21 cellular contexts compared by ENCODE assay signal in genomic region chr14:35766700-35767082, GRCh38. TPM values are rescaled to one million over a fixed set of nuclear protein-coding genes. Genes with fewer than 3 reads are reported as not detected.
DNase-seq lines count a peak whose midpoint lies in the region; ATAC-seq and TF ChIP-seq lines count a peak whose summit lies in the region.
"Had no signal": no experiment of that assay in that cellular context is flagged by ENCODE, and none has a peak within 500 bp of the region (broad histone marks: within the 10 kb centered on the region; RNA-seq: fewer than 3 reads in every experiment).

No MANE protein-coding gene starts in this region.

- H3K9me3 ChIP-seq in DND-41 (ENCODE audit: insufficient read depth, low read length, severe bottlenecking) = no peaks in the 10 kb centered on the region
- H3K9me3 ChIP-seq in upper lobe of right lung = no peaks in the 10 kb centered on the region
- H3K9me3 ChIP-seq in H9 (ENCODE audit: control insufficient read depth, low read depth, low read length) = no peaks in the 10 kb centered on the region
- H3K9me3 ChIP-seq: spleen had no signal

- H4K91ac ChIP-seq in H9 (ENCODE audit: insufficient read length, low read depth, low read length) = no peak overlapping the region

- H3K9ac ChIP-seq in DND-41 (ENCODE audit: low read depth, low read length) = no peak overlapping the region
- no peak overlapping the region for H3K9ac ChIP-seq in H9 (ENCODE audit: extremely low read depth, insufficient read length, low read length)

- H4K8ac ChIP-seq in H9 (replicated peaks; ENCODE audit: insufficient read length, low read depth, low read length) = no peak overlapping the region

- POLR2A ChIA-PET in activated CD4-positive, alpha-beta memory T cell treated with anti-CD3 and anti-CD28 coated beads for 36 hours (lab: Charles Lee) = no interaction called here
- POLR2A ChIA-PET in activated CD4-positive, alpha-beta memory T cell treated with anti-CD3 and anti-CD28 coated beads, Interleukin-2, amount 10 ng/mL, durations not matched to agents 7 days and 5 days (lab: Charles Lee) = no interaction called here
- POLR2A ChIA-PET in activated CD8-positive, alpha-beta T cell treated with anti-CD3 and anti-CD28 coated beads, Interleukin-2, amount 10 ng/mL, durations not matched to agents 7 days and 5 days (lab: Charles Lee) = no interaction called here
- POLR2A ChIA-PET in naive thymus-derived CD8-positive, alpha-beta T cell (lab: Charles Lee) = no interaction called here

- no peak overlapping the region for H2BK20ac ChIP-seq in H9 (ENCODE audit: low read depth, low read length, poor library complexity, severe bottlenecking)

- TF ChIP-seq CTCF in DND-41 (IDR thresholded peaks at IDR 0.05; ENCODE audit: borderline replicate concordance, extremely low read depth, low read length, poor library complexity, severe bottlenecking) (no peak), upper lobe of right lung (IDR thresholded peaks at IDR 0.05) (no peak), H9 (conservative IDR thresholded peaks at IDR 0.05) (no peak)

- H3K18ac ChIP-seq in H9 (ENCODE audit: insufficient read length, low read depth, low read length) = no peak overlapping the region

- H3K36me3 Mint-ChIP-seq in activated CD4-positive, alpha-beta memory T cell treated with anti-CD3 and anti-CD28 coated beads for 36 hours = peaks cover 2% of the 10 kb centered on the region
- peaks cover 12% of the 10 kb centered on the region for H3K36me3 Mint-ChIP-seq in activated CD4-positive, alpha-beta memory T cell treated with anti-CD3 and anti-CD28 coated beads, Interleukin-2, amount 10 ng/mL, durations not matched to agents 7 days and 5 days (ENCODE audit: low read depth)
- H3K36me3 Mint-ChIP-seq in activated CD8-positive, alpha-beta T cell treated with anti-CD3 and anti-CD28 coated beads, Interleukin-2, amount 10 ng/mL, durations not matched to agents 7 days and 5 days (ENCODE audit: low read depth) = peaks cover 9% of the 10 kb centered on the region
- H3K36me3 Mint-ChIP-seq in naive thymus-derived CD8-positive, alpha-beta T cell = peaks cover 0 to 22% (median 13%) of the 10 kb centered on the region in 3 donors
- no peaks in the 10 kb centered on the region for H3K36me3 Mint-ChIP-seq in H9 (ENCODE audit: insufficient read depth in 1 of 3, low read depth in 3 of 3)

- intact Hi-C loops in activated CD4-positive, alpha-beta memory T cell treated with anti-CD3 and anti-CD28 coated beads for 36 hours (cut with micrococcal nuclease) = loop anchor here (5.0 kb wide), 1 partner anchor 41 kb away; the partner anchor contains the start of gene RALGAPA1
- intact Hi-C loops in upper lobe of right lung (cut with DNase I) = no loop called here

- no peak overlapping the region for H2BK12ac ChIP-seq in H9 (ENCODE audit: insufficient read length, low read depth, low read length)

- H4K5ac ChIP-seq in H9 (ENCODE audit: insufficient read length, low read depth, low read length) = no peak overlapping the region

- H3K23me2 ChIP-seq in H9 (ENCODE audit: insufficient read length, low read depth, low read length, poor library complexity, severe bottlenecking) = no peaks in the 10 kb centered on the region

- peaks cover 11% of the 10 kb centered on the region for H3K4me1 Mint-ChIP-seq in activated CD4-positive, alpha-beta memory T cell treated with anti-CD3 and anti-CD28 coated beads for 36 hours (ENCODE audit: low read depth)
- H3K4me1 Mint-ChIP-seq in activated CD4-positive, alpha-beta memory T cell treated with anti-CD3 and anti-CD28 coated beads, Interleukin-2, amount 10 ng/mL, durations not matched to agents 7 days and 5 days = peaks cover 13% of the 10 kb centered on the region
- peaks cover 14% of the 10 kb centered on the region for H3K4me1 Mint-ChIP-seq in activated CD8-positive, alpha-beta T cell treated with anti-CD3 and anti-CD28 coated beads, Interleukin-2, amount 10 ng/mL, durations not matched to agents 7 days and 5 days (ENCODE audit: low read depth)
- peaks cover 5 to 27% (median 18%) of the 10 kb centered on the region in 4 donors for H3K4me1 Mint-ChIP-seq in naive thymus-derived CD8-positive, alpha-beta T cell
- no peaks in the 10 kb centered on the region for H3K4me1 Mint-ChIP-seq in H9
- H3K4me1 Mint-ChIP-seq: central memory CD8-positive, alpha-beta T cell had no signal

- no peak overlapping the region for H3K56ac ChIP-seq in H9 (ENCODE audit: insufficient read length, low read depth, low read length)

- H3K4me1 ChIP-seq in DND-41 (ENCODE audit: insufficient read depth, low read length) (peaks cover 14% of the 10 kb centered on the region), upper lobe of right lung (no peaks in the 10 kb centered on the region), H9 (ENCODE audit: insufficient read depth, low read length) (no peaks in the 10 kb centered on the region)
- H3K4me1 ChIP-seq: spleen had no signal

- peak; percentile 60 for DNase-seq in activated CD4-positive, alpha-beta memory T cell treated with anti-CD3 and anti-CD28 coated beads for 36 hours
- no peak for DNase-seq in activated CD4-positive, alpha-beta memory T cell treated with anti-CD3 and anti-CD28 coated beads, Interleukin-2, amount 10 ng/mL, durations not matched to agents 7 days and 5 days
- DNase-seq in DND-41 (peak; percentile 45), upper lobe of right lung (no peak), H9 (no peak)
- DNase-seq in activated CD8-positive, alpha-beta T cell treated with anti-CD3 and anti-CD28 coated beads, Interleukin-2, amount 10 ng/mL, durations not matched to agents 7 days and 5 days = peak; percentile 32
- peak in 2 of 10 donors; percentile 14 to 17 for DNase-seq in naive thymus-derived CD8-positive, alpha-beta T cell
- DNase-seq: ACHN, activated gamma-delta T cell treated with Interleukin-2 at 50 U/mL for 16 hours, C1 segment of cervical spinal cord, GDM1, left colon, mesendoderm, NCI-H1694, NCI-H526 treated with DMSO at 0.1 percent for 48 hours, spleen had no signal

- H3K79me1 ChIP-seq in H9 (ENCODE audit: insufficient read depth, low read depth, low read length, poor library complexity, severe bottlenecking) = no peaks in the 10 kb centered on the region

- no peaks in the 10 kb centered on the region for H4K20me1 ChIP-seq in DND-41 (ENCODE audit: insufficient read depth, low read length)
- H4K20me1 ChIP-seq in H9 (ENCODE audit: control insufficient read depth, insufficient read depth, insufficient read length) = no peaks in the 10 kb centered on the region

- H2BK5ac ChIP-seq in H9 (ENCODE audit: insufficient read length, low read length) = no peak overlapping the region

- no peak overlapping the region for H3K4me3 Mint-ChIP-seq in activated CD4-positive, alpha-beta memory T cell treated with anti-CD3 and anti-CD28 coated beads for 36 hours
- no peak overlapping the region for H3K4me3 Mint-ChIP-seq in activated CD4-positive, alpha-beta memory T cell treated with anti-CD3 and anti-CD28 coated beads, Interleukin-2, amount 10 ng/mL, durations not matched to agents 7 days and 5 days
- peak overlapping the region; percentile 32 for H3K4me3 Mint-ChIP-seq in activated CD8-positive, alpha-beta T cell treated with anti-CD3 and anti-CD28 coated beads, Interleukin-2, amount 10 ng/mL, durations not matched to agents 7 days and 5 days
- peak overlapping the region in 8 of 10 donors; percentile 18 to 60 (median 37) for H3K4me3 Mint-ChIP-seq in naive thymus-derived CD8-positive, alpha-beta T cell
- no peak overlapping the region for H3K4me3 Mint-ChIP-seq in H9
- H3K4me3 Mint-ChIP-seq: central memory CD8-positive, alpha-beta T cell; type B pancreatic cell had no signal

- H3K79me2 ChIP-seq in DND-41 (ENCODE audit: insufficient read depth, low read length) (no peaks in the 10 kb centered on the region), H9 (ENCODE audit: insufficient read depth, low read length) (no peaks in the 10 kb centered on the region)

- CTCF ChIA-PET in activated CD4-positive, alpha-beta memory T cell treated with anti-CD3 and anti-CD28 coated beads for 36 hours (lab: Charles Lee) = no interaction called here
- CTCF ChIA-PET in activated CD4-positive, alpha-beta memory T cell treated with anti-CD3 and anti-CD28 coated beads, Interleukin-2, amount 10 ng/mL, durations not matched to agents 7 days and 5 days (lab: Charles Lee) = no interaction called here
- CTCF ChIA-PET in activated CD8-positive, alpha-beta T cell treated with anti-CD3 and anti-CD28 coated beads, Interleukin-2, amount 10 ng/mL, durations not matched to agents 7 days and 5 days (lab: Charles Lee) = no interaction called here

- no peak overlapping the region for H2BK120ac ChIP-seq in H9 (ENCODE audit: low read depth, low read length, poor library complexity, severe bottlenecking)

- H3K36me3 ChIP-seq in DND-41 (ENCODE audit: insufficient read depth, low read length) (peaks cover 16% of the 10 kb centered on the region), upper lobe of right lung (peaks cover 21% of the 10 kb centered on the region)

- H3K14ac ChIP-seq in H9 (ENCODE audit: insufficient read depth, low read length) = no peak overlapping the region

- no peak overlapping the region for H3T11ph ChIP-seq in H9 (ENCODE audit: low read length)

- no peak overlapping the region for H2BK15ac ChIP-seq in H9 (ENCODE audit: low read depth, low read length)

- H3K4me2 ChIP-seq in DND-41 (ENCODE audit: insufficient read depth, low read length) = no peak overlapping the region
- H3K4me2 ChIP-seq in H9 (ENCODE audit: insufficient read depth, insufficient read length, low read length) = no peak overlapping the region

- H2AFZ ChIP-seq in DND-41 (ENCODE audit: low read depth, low read length) = no peak overlapping the region
- no peak overlapping the region for H2AFZ ChIP-seq in H9 (ENCODE audit: low read length)

- H3K4ac ChIP-seq in H9 (ENCODE audit: low read depth, low read length) = no peak overlapping the region

- H3K23ac ChIP-seq in H9 (ENCODE audit: insufficient read length, low read depth, low read length) = no peak overlapping the region

- H3K27me3 ChIP-seq in DND-41 (ENCODE audit: insufficient read depth, low read length, poor library complexity) = no peaks in the 10 kb centered on the region
- no peaks in the 10 kb centered on the region for H3K27me3 ChIP-seq in upper lobe of right lung
- no peaks in the 10 kb centered on the region for H3K27me3 ChIP-seq in H9 (ENCODE audit: insufficient read depth, low read length)
- H3K27me3 ChIP-seq: spleen had no signal

- H3K27ac Mint-ChIP-seq in activated CD4-positive, alpha-beta memory T cell treated with anti-CD3 and anti-CD28 coated beads for 36 hours = no peak overlapping the region
- no peak overlapping the region for H3K27ac Mint-ChIP-seq in activated CD4-positive, alpha-beta memory T cell treated with anti-CD3 and anti-CD28 coated beads, Interleukin-2, amount 10 ng/mL, durations not matched to agents 7 days and 5 days
- H3K27ac Mint-ChIP-seq in activated CD8-positive, alpha-beta T cell treated with anti-CD3 and anti-CD28 coated beads, Interleukin-2, amount 10 ng/mL, durations not matched to agents 7 days and 5 days = peak overlapping the region; percentile 47
- peak overlapping the region in 5 of 10 donors; percentile 25 to 80 (median 63) for H3K27ac Mint-ChIP-seq in naive thymus-derived CD8-positive, alpha-beta T cell
- no peak overlapping the region for H3K27ac Mint-ChIP-seq in H9
- H3K27ac Mint-ChIP-seq: type B pancreatic cell had no signal

- no peaks in the 10 kb centered on the region for H3K9me3 Mint-ChIP-seq in activated CD4-positive, alpha-beta memory T cell treated with anti-CD3 and anti-CD28 coated beads for 36 hours
- no peaks in the 10 kb centered on the region for H3K9me3 Mint-ChIP-seq in activated CD4-positive, alpha-beta memory T cell treated with anti-CD3 and anti-CD28 coated beads, Interleukin-2, amount 10 ng/mL, durations not matched to agents 7 days and 5 days
- H3K9me3 Mint-ChIP-seq in activated CD8-positive, alpha-beta T cell treated with anti-CD3 and anti-CD28 coated beads, Interleukin-2, amount 10 ng/mL, durations not matched to agents 7 days and 5 days (ENCODE audit: insufficient read depth) = no peaks in the 10 kb centered on the region
- H3K9me3 Mint-ChIP-seq in naive thymus-derived CD8-positive, alpha-beta T cell = no peaks in the 10 kb centered on the region
- no peaks in the 10 kb centered on the region for H3K9me3 Mint-ChIP-seq in H9
- H3K9me3 Mint-ChIP-seq: central memory CD8-positive, alpha-beta T cell; type B pancreatic cell had no signal

- H3K4me3 ChIP-seq in DND-41 (ENCODE audit: low read depth in 1 of 2, low read length in 2 of 2) = no peak overlapping the region
- no peak overlapping the region for H3K4me3 ChIP-seq in upper lobe of right lung
- H3K4me3 ChIP-seq: spleen had no signal

- ATAC-seq in DND-41 (ENCODE audit: insufficient read depth, low read depth) (peak; percentile 97), upper lobe of right lung (no peak), HG02798 (IDR thresholded peaks at IDR 0.05; ENCODE audit: poor library complexity, unreplicated experiment) (no peak)
- ATAC-seq in activated CD8-positive, alpha-beta T cell treated with anti-CD3 and anti-CD28 coated beads, Interleukin-2, amount 10 ng/mL, durations not matched to agents 7 days and 5 days = peak; percentile 76
- peak; percentile 66 to 80 for ATAC-seq in naive thymus-derived CD8-positive, alpha-beta T cell
- ATAC-seq: left colon, SK-N-SH treated with all-trans-retinoic acid at 6 μM for 48 hours had no signal

- H3K27ac ChIP-seq in DND-41 (ENCODE audit: low read length) (peak overlapping the region; percentile 45; the same call in 1 of the 2 replicates), upper lobe of right lung (no peak overlapping the region), H9 (ENCODE audit: insufficient read length, low read depth, low read length) (no peak overlapping the region)
- H3K27ac ChIP-seq: RWPE1, spleen had no signal

- no peaks in the 10 kb centered on the region for H3K27me3 Mint-ChIP-seq in activated CD4-positive, alpha-beta memory T cell treated with anti-CD3 and anti-CD28 coated beads for 36 hours
- no peaks in the 10 kb centered on the region for H3K27me3 Mint-ChIP-seq in activated CD4-positive, alpha-beta memory T cell treated with anti-CD3 and anti-CD28 coated beads, Interleukin-2, amount 10 ng/mL, durations not matched to agents 7 days and 5 days
- H3K27me3 Mint-ChIP-seq in activated CD8-positive, alpha-beta T cell treated with anti-CD3 and anti-CD28 coated beads, Interleukin-2, amount 10 ng/mL, durations not matched to agents 7 days and 5 days (ENCODE audit: low read depth) = no peaks in the 10 kb centered on the region
- no peaks in the 10 kb centered on the region for H3K27me3 Mint-ChIP-seq in naive thymus-derived CD8-positive, alpha-beta T cell
- no peaks in the 10 kb centered on the region for H3K27me3 Mint-ChIP-seq in H9 (ENCODE audit: low read depth)
- H3K27me3 Mint-ChIP-seq: central memory CD8-positive, alpha-beta T cell; type B pancreatic cell had no signal

- WGBS in H9 (ENCODE audit: extremely low coverage, insufficient read length, low lambda C conversion rate) = no CpG with 5 or more reads among the region's 2 CpGs

- no peak overlapping the region for H2AK5ac ChIP-seq in H9 (ENCODE audit: insufficient read length, low read length)

RNA-seq across cellular contexts. Expression of gene RALGAPA1, which starts 42.4 kb away (rescaled TPM):
- total RNA-seq in activated CD4-positive, alpha-beta memory T cell treated with anti-CD3 and anti-CD28 coated beads for 36 hours = 10 to 100 TPM; 23.0 to 26.7 TPM
- total RNA-seq in activated CD4-positive, alpha-beta memory T cell treated with anti-CD3 and anti-CD28 coated beads, Interleukin-2, amount 10 ng/mL, durations not matched to agents 7 days and 5 days = 10 to 100 TPM; 29.0 to 32.8 TPM
- total RNA-seq in activated CD8-positive, alpha-beta T cell treated with anti-CD3 and anti-CD28 coated beads, Interleukin-2, amount 10 ng/mL, durations not matched to agents 7 days and 5 days = 10 to 100 TPM; 29.5 to 31.7 TPM
- total RNA-seq in naive thymus-derived CD8-positive, alpha-beta T cell = 10 to 100 TPM; 74.0 to 74.2 TPM
- polyA plus RNA-seq in naive thymus-derived CD8-positive, alpha-beta T cell = 10 to 100 TPM; 15.3 to 25.9 (median 17.2) TPM
- total RNA-seq in upper lobe of right lung (58.9 TPM), H9 (2021) (25.8 and 29.8 TPM in 2 replicates)

RNA-seq across cellular contexts. Expression of gene BRMS1L, which starts 59.4 kb away (rescaled TPM):
- 1 to 10 TPM; 5.6 to 6.1 TPM for total RNA-seq in activated CD4-positive, alpha-beta memory T cell treated with anti-CD3 and anti-CD28 coated beads for 36 hours
- total RNA-seq in activated CD4-positive, alpha-beta memory T cell treated with anti-CD3 and anti-CD28 coated beads, Interleukin-2, amount 10 ng/mL, durations not matched to agents 7 days and 5 days = 1 to 10 TPM; 3.2 to 4.3 TPM
- total RNA-seq in activated CD8-positive, alpha-beta T cell treated with anti-CD3 and anti-CD28 coated beads, Interleukin-2, amount 10 ng/mL, durations not matched to agents 7 days and 5 days = 1 to 10 TPM; 5.1 to 5.5 TPM
- total RNA-seq in naive thymus-derived CD8-positive, alpha-beta T cell = 1 to 10 TPM; 6.2 to 6.9 TPM
- polyA plus RNA-seq in naive thymus-derived CD8-positive, alpha-beta T cell = 1 to 10 TPM; 1.8 to 3.6 (median 2.7) TPM
- 7.0 TPM for total RNA-seq in upper lobe of right lung
- 11.4 and 12.9 TPM in 2 replicates for total RNA-seq in H9 (2021)

Comparison
In these comparisons a context has a peak if more than half of its experiments do, and no peak if none do; other contexts are left out.
1. DNase-seq: peak in activated CD4-positive, alpha-beta memory T cell treated with anti-CD3 and anti-CD28 coated beads for 36 hours (single experiment), DND-41 (single experiment) and activated CD8-positive, alpha-beta T cell treated with anti-CD3 and anti-CD28 coated beads, Interleukin-2, amount 10 ng/mL, durations not matched to agents 7 days and 5 days (single experiment); none in activated CD4-positive, alpha-beta memory T cell treated with anti-CD3 and anti-CD28 coated beads, Interleukin-2, amount 10 ng/mL, durations not matched to agents 7 days and 5 days (single experiment), upper lobe of right lung (single experiment) and H9 (single experiment).
2. H3K4me3 Mint-ChIP-seq: peak in activated CD8-positive, alpha-beta T cell treated with anti-CD3 and anti-CD28 coated beads, Interleukin-2, amount 10 ng/mL, durations not matched to agents 7 days and 5 days (single experiment) and naive thymus-derived CD8-positive, alpha-beta T cell (8 of 10); none in activated CD4-positive, alpha-beta memory T cell treated with anti-CD3 and anti-CD28 coated beads for 36 hours (single experiment), activated CD4-positive, alpha-beta memory T cell treated with anti-CD3 and anti-CD28 coated beads, Interleukin-2, amount 10 ng/mL, durations not matched to agents 7 days and 5 days (single experiment) and H9 (0 of 2).
3. ATAC-seq: peak in DND-41 (single experiment), activated CD8-positive, alpha-beta T cell treated with anti-CD3 and anti-CD28 coated beads, Interleukin-2, amount 10 ng/mL, durations not matched to agents 7 days and 5 days (single experiment) and naive thymus-derived CD8-positive, alpha-beta T cell (2 of 2); none in upper lobe of right lung (single experiment) and HG02798 (single experiment).